Comparison of ENCODE assay signal across 8 cellular contexts in genomic region chr15:33700695-33701303, GRCh38.
DNase-seq lines count a peak whose midpoint lies in the region; ATAC-seq and TF ChIP-seq lines count a peak whose summit lies in the region.

No MANE protein-coding gene starts in this region.

- H3K27ac ChIP-seq in heart right ventricle (no peak overlapping the region), aorta (ENCODE audit: low read depth in 1 of 2, low read length in 2 of 2) (no peak overlapping the region)

- WGBS in heart right ventricle, 2 donors = 18 to 20% methylated on average over 19 of the region's 19 CpGs
- WGBS in aorta, 2 donors = 15 to 23% methylated on average over 19 of the region's 19 CpGs

- no peaks in the 10 kb centered on the region for H3K4me1 ChIP-seq in BE2C
- H3K4me1 ChIP-seq in heart right ventricle = peaks cover 0 to 5% (median 0%) of the 10 kb centered on the region in 9 donors
- H3K4me1 ChIP-seq in aorta (ENCODE audit: control insufficient read depth in 1 of 2, insufficient read depth in 2 of 2, low read length in 2 of 2) = no peaks in the 10 kb centered on the region

- H3K9me3 ChIP-seq in BE2C (no peaks in the 10 kb centered on the region), heart right ventricle (no peaks in the 10 kb centered on the region), aorta (ENCODE audit: control insufficient read depth, low read length) (no peaks in the 10 kb centered on the region)

- H3K4me3 ChIP-seq in BE2C (ENCODE audit: low read depth, low read length) = no peak overlapping the region
- H3K4me3 ChIP-seq in heart right ventricle = no peak overlapping the region
- H3K4me3 ChIP-seq in aorta (ENCODE audit: low read length in 2 of 2) = no peak overlapping the region

- TF ChIP-seq CTCF in BE2C (IDR thresholded peaks at IDR 0.05; ENCODE audit: low read depth, low read length) (peak; percentile 97), heart right ventricle (IDR thresholded peaks at IDR 0.05) (peak; percentile 57 to 93 (median 89))

- intact Hi-C loops in heart right ventricle (cut with DNase I) (loop anchor here in 9 of 10 donors (2.0 to 10.0 kb wide), 9 partner anchors 393 to 1038 kb away; no protein-coding TSS in a partner anchor), aorta (cut with DNase I) (loop anchor here (2.0 to 5.0 kb wide), 4 partner anchors 388 to 466 kb away; partner anchors contain the start of gene RYR3 (in 1 of the 2))

- DNase-seq in BE2C (peak; percentile 73), Kasumi-1 (lab: John Stamatoyannopoulos, UW) (peak; percentile 24 to 43), SKM-1 treated with dmso at 0.1 percent for 144 hours (lab: John Stamatoyannopoulos, UW; ENCODE audit: unreplicated experiment) (peak; percentile 68), heart right ventricle (peak; percentile 52 to 55), pulmonary artery endothelial cell (ENCODE audit: low read depth, low spot score) (peak; percentile 57), aorta (peak; percentile 63 to 87)
- peak; percentile 14 for DNase-seq in activated naive CD8-positive, alpha-beta T cell treated with anti-CD3 and anti-CD28 coated beads, Interleukin-2, amount 50 U/mL, for 16 hours (ENCODE audit: low read depth, low spot score)

- ATAC-seq in GM19043 (IDR thresholded peaks at IDR 0.05; ENCODE audit: low read depth, unreplicated experiment) (peak; percentile 55), heart right ventricle (peak; percentile 80 to 94 (median 90)), aorta (ENCODE audit: low FRiP score) (peak; percentile 87)

- no peaks in the 10 kb centered on the region for H3K27me3 ChIP-seq in BE2C
- H3K27me3 ChIP-seq in heart right ventricle = peaks cover 0 to 30% (median 10%) of the 10 kb centered on the region in 7 donors
- H3K27me3 ChIP-seq in aorta (ENCODE audit: control insufficient read depth in 1 of 2, insufficient read depth in 2 of 2, low read length in 1 of 2) = no peaks in the 10 kb centered on the region

- no peaks in the 10 kb centered on the region for H3K36me3 ChIP-seq in BE2C
- no peaks in the 10 kb centered on the region for H3K36me3 ChIP-seq in heart right ventricle
- no peaks in the 10 kb centered on the region for H3K36me3 ChIP-seq in aorta (ENCODE audit: control insufficient read depth in 1 of 2, insufficient read depth in 2 of 2, low read length in 1 of 2)

Comparison
In these comparisons a context has a peak if more than half of its experiments do, and no peak if none do; other contexts are left out.
1. DNase-seq: peak in every context shown above with its lines; median percentile 75 in aorta; 73 in BE2C; 68 in SKM-1 treated with dmso at 0.1 percent for 144 hours; 57 in pulmonary artery endothelial cell; 54 in heart right ventricle; 34 in Kasumi-1; 14 in activated naive CD8-positive, alpha-beta T cell treated with anti-CD3 and anti-CD28 coated beads, Interleukin-2, amount 50 U/mL, for 16 hours.